18 cellular contexts compared by ENCODE assay signal in the genomic region with DNA sequence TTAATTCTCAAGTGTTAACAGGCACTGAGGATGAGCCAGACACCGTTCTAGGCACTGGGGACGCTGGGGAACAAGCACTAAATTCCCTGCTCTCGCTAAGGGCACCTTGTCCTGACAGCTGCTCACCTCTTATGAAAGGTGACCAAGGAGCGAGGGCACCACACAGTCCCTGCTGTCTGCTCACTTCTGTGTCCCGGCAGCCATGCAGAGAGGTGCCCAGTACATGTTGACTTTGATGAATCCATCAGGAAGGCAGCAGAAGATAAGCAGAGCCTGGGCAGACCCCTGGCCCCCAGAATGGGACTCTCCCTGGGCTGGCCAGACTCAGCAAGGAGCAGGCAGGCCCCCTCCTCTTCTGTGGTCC. TPM values are rescaled to one million over a fixed set of nuclear protein-coding genes. Genes with fewer than 3 reads are reported as not detected.
DNase-seq lines count a peak whose midpoint lies in the region; ATAC-seq and TF ChIP-seq lines count a peak whose summit lies in the region.
"Had no signal": no experiment of that assay in that cellular context is flagged by ENCODE, and none has a peak within 500 bp of the region (broad histone marks: within the 10 kb centered on the region; RNA-seq: fewer than 3 reads in every experiment).

No MANE protein-coding gene starts in this region.

- peaks cover 0 to 4% (median 2%) of the 10 kb centered on the region in 5 experiments for H3K9me3 Mint-ChIP-seq in brain
- H3K9me3 Mint-ChIP-seq: activated CD4-positive, alpha-beta T cell treated with anti-CD3 and anti-CD28 coated beads, Interleukin-2, amount 10 ng/mL, durations not matched to agents 7 days and 5 days; naive thymus-derived CD8-positive, alpha-beta T cell; stimulated activated effector memory CD8-positive, alpha-beta T cell treated with anti-CD3 and anti-CD28 coated beads, Interleukin-12 subunit alpha, Interleukin-12 subunit beta, amount 100 ng/mL, for 72 hours had no signal

- H3K27ac Mint-ChIP-seq in brain = peak overlapping the region; percentile 48 to 94 (median 69)
- H3K27ac Mint-ChIP-seq: activated CD4-positive, alpha-beta T cell treated with anti-CD3 and anti-CD28 coated beads, Interleukin-2, amount 10 ng/mL, durations not matched to agents 7 days and 5 days; naive thymus-derived CD8-positive, alpha-beta T cell; stimulated activated effector memory CD8-positive, alpha-beta T cell treated with anti-CD3 and anti-CD28 coated beads, Interleukin-12 subunit alpha, Interleukin-12 subunit beta, amount 100 ng/mL, for 72 hours had no signal

- 73 to 85% (median 79%) methylated on average over 3 to 5 of the region's 5 CpGs for WGBS in spleen, 5 donors

- peak overlapping the region in 1 of 11 experiments; percentile 39; a peak in 3 of 22 replicates for H3K9ac ChIP-seq in BLaER1 treated with 17β-estradiol and CSF1 and Interleukin-3, amounts not matched to agents 10 nM and 100 nM

- TF ChIP-seq POLR2A in spleen (IDR thresholded peaks at IDR 0.05) = no peak

- peaks cover 0 to 73% (median 51%) of the 10 kb centered on the region in 11 experiments; a peak in 17 of 22 replicates for H4K20me1 ChIP-seq in BLaER1 treated with 17β-estradiol and CSF1 and Interleukin-3, amounts not matched to agents 10 nM and 100 nM

- DNase-seq in mesenteric fat pad (ENCODE audit: low spot score) (peak; percentile 71), spleen (peak; percentile 56), DMS 273 (lab: John Stamatoyannopoulos, UW; ENCODE audit: unreplicated experiment) (no peak), Kasumi-1 (lab: John Stamatoyannopoulos, UW) (no peak), dedifferentiated amniotic fluid mesenchymal stem cell (ENCODE audit: extremely low spot score) (no peak)
- DNase-seq: activated CD4-positive, alpha-beta T cell treated with anti-CD3 and anti-CD28 coated beads, Interleukin-2, amount 10 ng/mL, durations not matched to agents 7 days and 5 days; activated gamma-delta T cell; lower lobe of right lung; MV-4-11; naive thymus-derived CD8-positive, alpha-beta T cell; NCI-H510A treated with DMSO at 0.1 percent for 48 hours; SHP77; T-helper 1 cell had no signal

- intact Hi-C loops in spleen (cut with DNase I; ENCODE audit: low total_unique reads) = no loop called here

- peak overlapping the region in 5 of 11 experiments; percentile 2 to 28 (median 20); a peak in 5 of 22 replicates for H3K27ac ChIP-seq in BLaER1 treated with 17β-estradiol and CSF1 and Interleukin-3, amounts not matched to agents 10 nM and 100 nM
- H3K27ac ChIP-seq in spleen = no peak overlapping the region
- H3K27ac ChIP-seq: colonic mucosa, lower lobe of right lung had no signal

- H3K36me3 Mint-ChIP-seq in brain = peaks cover 29% of the 10 kb centered on the region
- H3K36me3 Mint-ChIP-seq: stimulated activated effector memory CD8-positive, alpha-beta T cell treated with anti-CD3 and anti-CD28 coated beads, Interleukin-12 subunit alpha, Interleukin-12 subunit beta, amount 100 ng/mL, for 72 hours had no signal

- peaks cover 84% of the 10 kb centered on the region for H3K4me1 Mint-ChIP-seq in brain
- H3K4me1 Mint-ChIP-seq: activated CD4-positive, alpha-beta T cell treated with anti-CD3 and anti-CD28 coated beads, Interleukin-2, amount 10 ng/mL, durations not matched to agents 7 days and 5 days; stimulated activated effector memory CD8-positive, alpha-beta T cell treated with anti-CD3 and anti-CD28 coated beads, Interleukin-12 subunit alpha, Interleukin-12 subunit beta, amount 100 ng/mL, for 72 hours had no signal

- no peak overlapping the region for H3K4me3 Mint-ChIP-seq in brain
- H3K4me3 Mint-ChIP-seq: activated CD4-positive, alpha-beta T cell treated with anti-CD3 and anti-CD28 coated beads, Interleukin-2, amount 10 ng/mL, durations not matched to agents 7 days and 5 days; naive thymus-derived CD8-positive, alpha-beta T cell; stimulated activated effector memory CD8-positive, alpha-beta T cell treated with anti-CD3 and anti-CD28 coated beads, Interleukin-12 subunit alpha, Interleukin-12 subunit beta, amount 100 ng/mL, for 72 hours had no signal

- H3K27me3 ChIP-seq in BLaER1 treated with 17β-estradiol and CSF1 and Interleukin-3, amounts not matched to agents 10 nM and 100 nM = no peaks in the 10 kb centered on the region
- peaks cover 0 to 40% (median 0%) of the 10 kb centered on the region in 7 donors for H3K27me3 ChIP-seq in spleen (replicated peaks in 1 of 7)
- H3K27me3 ChIP-seq: colonic mucosa had no signal

- peak overlapping the region; percentile 51 to 73 (median 67) for H3K4me2 ChIP-seq in BLaER1 treated with 17β-estradiol and CSF1 and Interleukin-3, amounts not matched to agents 10 nM and 100 nM

- H3K4me1 ChIP-seq in BLaER1 treated with 17β-estradiol and CSF1 and Interleukin-3, amounts not matched to agents 10 nM and 100 nM = peaks cover 15 to 69% (median 55%) of the 10 kb centered on the region in 10 experiments
- no peaks in the 10 kb centered on the region for H3K4me1 ChIP-seq in spleen
- H3K4me1 ChIP-seq: colonic mucosa had no signal

- no peaks in the 10 kb centered on the region for H3K27me3 Mint-ChIP-seq in brain
- H3K27me3 Mint-ChIP-seq: activated CD4-positive, alpha-beta T cell treated with anti-CD3 and anti-CD28 coated beads, Interleukin-2, amount 10 ng/mL, durations not matched to agents 7 days and 5 days had no signal

- no peaks in the 10 kb centered on the region for H3K9me3 ChIP-seq in BLaER1 treated with 17β-estradiol and CSF1 and Interleukin-3, amounts not matched to agents 10 nM and 100 nM (replicated peaks in 1 of 11)
- H3K9me3 ChIP-seq in spleen = no peaks in the 10 kb centered on the region
- H3K9me3 ChIP-seq: colonic mucosa, lower lobe of right lung had no signal

- H3K36me3 ChIP-seq in BLaER1 treated with 17β-estradiol and CSF1 and Interleukin-3, amounts not matched to agents 10 nM and 100 nM = peaks cover 0 to 40% (median 20%) of the 10 kb centered on the region in 11 experiments; a peak in 15 of 22 replicates
- H3K36me3 ChIP-seq in spleen = no peaks in the 10 kb centered on the region
- H3K36me3 ChIP-seq: colonic mucosa had no signal

- ATAC-seq in GM21423 (IDR thresholded peaks at IDR 0.05; ENCODE audit: unreplicated experiment) = no peak
- ATAC-seq: naive thymus-derived CD8-positive, alpha-beta T cell; stimulated activated effector memory CD8-positive, alpha-beta T cell treated with anti-CD3 and anti-CD28 coated beads, Interleukin-12 subunit alpha, Interleukin-12 subunit beta, amount 100 ng/mL, for 72 hours had no signal

- no peak for TF ChIP-seq CTCF in brain (conservative IDR thresholded peaks at IDR 0.05)
- TF ChIP-seq CTCF in spleen (IDR thresholded peaks at IDR 0.05 in 8 of 11, conservative IDR thresholded peaks at IDR 0.05 in 3 of 11) = no peak

- H3K4me3 ChIP-seq in BLaER1 treated with 17β-estradiol and CSF1 and Interleukin-3, amounts not matched to agents 10 nM and 100 nM = no peak overlapping the region
- H3K4me3 ChIP-seq in spleen = no peak overlapping the region
- H3K4me3 ChIP-seq: colonic mucosa, lower lobe of right lung had no signal

RNA-seq across cellular contexts. Expression of a gene that starts 14.1 kb away (rescaled TPM):
- polyA plus RNA-seq in brain (ENCODE audit: insufficient read depth, low read depth, low replicate concordance) = 69.2 TPM
- 2.7 TPM for total RNA-seq in mesenteric fat pad
- 10 to 100 TPM in 4 of 7 donors, 1 to 10 TPM in 3; 3.0 to 16.4 (median 10.2) TPM for total RNA-seq in spleen
- 1 to 10 TPM; 1.8 to 3.5 (median 1.8) TPM for polyA plus RNA-seq in spleen

Comparison
In these comparisons a context has a peak if more than half of its experiments do, and no peak if none do; other contexts are left out.
1. DNase-seq: peak in mesenteric fat pad (single experiment) and spleen (single experiment); none in DMS 273 (single experiment), Kasumi-1 (0 of 2) and dedifferentiated amniotic fluid mesenchymal stem cell (single experiment).